1 cellular context compared by ENCODE assay signal in the genomic region with DNA sequence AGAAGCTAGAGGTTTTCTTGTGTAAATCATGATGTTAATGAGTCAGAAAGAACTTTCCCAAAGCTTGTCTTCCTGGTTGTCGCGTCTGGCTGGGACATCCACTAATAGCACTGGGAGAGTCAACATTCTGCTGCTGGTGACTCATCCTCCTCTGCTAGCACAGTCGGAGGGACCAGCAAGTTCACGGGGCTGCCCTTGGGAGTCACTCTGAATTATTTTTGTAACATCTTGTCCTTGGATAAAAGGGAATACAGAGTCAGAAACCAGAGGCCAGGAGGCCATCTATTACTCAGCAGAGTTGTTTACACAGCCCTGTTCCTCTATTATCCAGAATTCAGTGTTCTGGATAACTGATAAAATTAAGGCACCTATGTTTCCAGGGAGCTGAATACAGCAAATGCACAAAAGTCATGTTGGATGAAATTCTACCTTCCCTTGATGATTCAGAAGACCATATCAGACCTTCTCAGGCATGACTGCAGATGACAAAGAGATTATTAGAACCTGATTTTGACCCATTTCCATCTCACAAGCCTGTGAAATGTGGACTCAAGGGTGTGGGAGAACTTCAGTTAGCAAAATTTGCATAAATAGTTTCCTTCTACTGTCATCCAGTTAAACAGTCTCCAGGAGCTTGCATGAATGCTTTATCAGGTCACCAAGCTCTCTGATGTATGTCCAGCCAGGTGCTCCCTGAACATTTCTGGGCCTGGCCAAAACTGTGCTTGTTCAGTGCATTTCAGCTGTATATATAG.
TF ChIP-seq lines count a peak whose summit lies in the region.

No MANE protein-coding gene starts in this region.

TF ChIP-seq in K562, 482 proteins besides CTCF, POLR2A, EP300 and RAD21 (continued from another document and continues in another):
- TF ChIP-seq, protein P1, sequence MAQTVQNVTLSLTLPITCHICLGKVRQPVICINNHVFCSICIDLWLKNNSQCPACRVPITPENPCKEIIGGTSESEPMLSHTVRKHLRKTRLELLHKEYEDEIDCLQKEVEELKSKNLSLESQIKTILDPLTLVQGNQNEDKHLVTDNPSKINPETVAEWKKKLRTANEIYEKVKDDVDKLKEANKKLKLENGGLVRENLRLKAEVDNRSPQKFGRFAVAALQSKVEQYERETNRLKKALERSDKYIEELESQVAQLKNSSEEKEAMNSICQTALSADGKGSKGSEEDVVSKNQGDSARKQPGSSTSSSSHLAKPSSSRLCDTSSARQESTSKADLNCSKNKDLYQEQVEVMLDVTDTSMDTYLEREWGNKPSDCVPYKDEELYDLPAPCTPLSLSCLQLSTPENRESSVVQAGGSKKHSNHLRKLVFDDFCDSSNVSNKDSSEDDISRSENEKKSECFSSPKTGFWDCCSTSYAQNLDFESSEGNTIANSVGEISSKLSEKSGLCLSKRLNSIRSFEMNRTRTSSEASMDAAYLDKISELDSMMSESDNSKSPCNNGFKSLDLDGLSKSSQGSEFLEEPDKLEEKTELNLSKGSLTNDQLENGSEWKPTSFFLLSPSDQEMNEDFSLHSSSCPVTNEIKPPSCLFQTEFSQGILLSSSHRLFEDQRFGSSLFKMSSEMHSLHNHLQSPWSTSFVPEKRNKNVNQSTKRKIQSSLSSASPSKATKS (CRISPR knock-in tag; IDR thresholded peaks at IDR 0.05), result no peak
- TF ChIP-seq GTF2E2 (tag; IDR thresholded peaks at IDR 0.05) (no peak), FOSL1 (tag; conservative IDR thresholded peaks at IDR 0.05) (peak; percentile 99), SOX6 (IDR thresholded peaks at IDR 0.05) (peak; percentile 94), ETV6 (IDR thresholded peaks at IDR 0.05; ENCODE audit: borderline replicate concordance in 1 of 2, low read depth in 2 of 2, low read length in 1 of 2) (peak in 1 of 2 experiments; percentile 63; a peak in 1 of 4 replicates), ETV6 (CRISPR knock-in tag; IDR thresholded peaks at IDR 0.05; ENCODE audit: borderline replicate concordance) (no peak), RAD51 (IDR thresholded peaks at IDR 0.05; ENCODE audit: borderline replicate concordance, low read depth) (no peak; the same call in 1 of the 2 replicates), ZEB2 (IDR thresholded peaks at IDR 0.05) (peak; percentile 91), TCF3 (CRISPR knock-in tag; IDR thresholded peaks at IDR 0.05) (peak; percentile 79), FOXA3 (CRISPR knock-in tag; conservative IDR thresholded peaks at IDR 0.05 in 1 of 2, IDR thresholded peaks at IDR 0.05 in 1 of 2) (peak; percentile 96 to 99), MTA1 (IDR thresholded peaks at IDR 0.05; ENCODE audit: borderline replicate concordance) (peak; percentile 65; the same call in 1 of the 2 replicates), NR2F6 (CRISPR knock-in tag; IDR thresholded peaks at IDR 0.05) (no peak), TAF9B (IDR thresholded peaks at IDR 0.05; ENCODE audit: partially characterized antibody) (peak; percentile 38), ZNF165 (CRISPR knock-in tag; IDR thresholded peaks at IDR 0.05; ENCODE audit: borderline replicate concordance) (no peak), SMARCE1 (IDR thresholded peaks at IDR 0.05) (peak; percentile 93), ZNF644 (tag; IDR thresholded peaks at IDR 0.05; ENCODE audit: low read depth) (0 out of 2 replicates have a peak, but pooled peaks have one; percentile 26), HMGN3 (IDR thresholded peaks at IDR 0.05; ENCODE audit: borderline replicate concordance, extremely low read depth, insufficient read length, low read depth, low read length) (peak; percentile 75), CSDE1 (IDR thresholded peaks at IDR 0.05) (no peak), ZBED1 (IDR thresholded peaks at IDR 0.05) (no peak), NBN (IDR thresholded peaks at IDR 0.05; ENCODE audit: low read depth) (peak; percentile 43; the same call in 1 of the 2 replicates), ZNF589 (CRISPR knock-in tag; IDR thresholded peaks at IDR 0.05; ENCODE audit: low read depth) (peak; percentile 58; the same call in 1 of the 2 replicates), FOXA1 (IDR thresholded peaks at IDR 0.05; ENCODE audit: borderline replicate concordance) (peak; percentile 61; the same call in 1 of the 2 replicates), HSF4 (CRISPR knock-in tag; IDR thresholded peaks at IDR 0.05; ENCODE audit: borderline replicate concordance) (no peak), TAL1 (IDR thresholded peaks at IDR 0.05) (peak; percentile 76), CBFA2T3 (IDR thresholded peaks at IDR 0.05) (peak; percentile 86)
- TF ChIP-seq, protein P2, sequence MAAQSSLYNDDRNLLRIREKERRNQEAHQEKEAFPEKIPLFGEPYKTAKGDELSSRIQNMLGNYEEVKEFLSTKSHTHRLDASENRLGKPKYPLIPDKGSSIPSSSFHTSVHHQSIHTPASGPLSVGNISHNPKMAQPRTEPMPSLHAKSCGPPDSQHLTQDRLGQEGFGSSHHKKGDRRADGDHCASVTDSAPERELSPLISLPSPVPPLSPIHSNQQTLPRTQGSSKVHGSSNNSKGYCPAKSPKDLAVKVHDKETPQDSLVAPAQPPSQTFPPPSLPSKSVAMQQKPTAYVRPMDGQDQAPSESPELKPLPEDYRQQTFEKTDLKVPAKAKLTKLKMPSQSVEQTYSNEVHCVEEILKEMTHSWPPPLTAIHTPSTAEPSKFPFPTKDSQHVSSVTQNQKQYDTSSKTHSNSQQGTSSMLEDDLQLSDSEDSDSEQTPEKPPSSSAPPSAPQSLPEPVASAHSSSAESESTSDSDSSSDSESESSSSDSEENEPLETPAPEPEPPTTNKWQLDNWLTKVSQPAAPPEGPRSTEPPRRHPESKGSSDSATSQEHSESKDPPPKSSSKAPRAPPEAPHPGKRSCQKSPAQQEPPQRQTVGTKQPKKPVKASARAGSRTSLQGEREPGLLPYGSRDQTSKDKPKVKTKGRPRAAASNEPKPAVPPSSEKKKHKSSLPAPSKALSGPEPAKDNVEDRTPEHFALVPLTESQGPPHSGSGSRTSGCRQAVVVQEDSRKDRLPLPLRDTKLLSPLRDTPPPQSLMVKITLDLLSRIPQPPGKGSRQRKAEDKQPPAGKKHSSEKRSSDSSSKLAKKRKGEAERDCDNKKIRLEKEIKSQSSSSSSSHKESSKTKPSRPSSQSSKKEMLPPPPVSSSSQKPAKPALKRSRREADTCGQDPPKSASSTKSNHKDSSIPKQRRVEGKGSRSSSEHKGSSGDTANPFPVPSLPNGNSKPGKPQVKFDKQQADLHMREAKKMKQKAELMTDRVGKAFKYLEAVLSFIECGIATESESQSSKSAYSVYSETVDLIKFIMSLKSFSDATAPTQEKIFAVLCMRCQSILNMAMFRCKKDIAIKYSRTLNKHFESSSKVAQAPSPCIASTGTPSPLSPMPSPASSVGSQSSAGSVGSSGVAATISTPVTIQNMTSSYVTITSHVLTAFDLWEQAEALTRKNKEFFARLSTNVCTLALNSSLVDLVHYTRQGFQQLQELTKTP (IDR thresholded peaks at IDR 0.05; ENCODE audit: low read depth in 1 of 2, partially characterized antibody in 2 of 2), result peak; percentile 54 to 86
- TF ChIP-seq, protein P3, sequence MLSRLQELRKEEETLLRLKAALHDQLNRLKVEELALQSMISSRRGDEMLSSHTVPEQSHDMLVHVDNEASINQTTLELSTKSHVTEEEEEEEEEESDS (CRISPR knock-in tag; IDR thresholded peaks at IDR 0.05), result no peak
- TF ChIP-seq, protein P4, sequence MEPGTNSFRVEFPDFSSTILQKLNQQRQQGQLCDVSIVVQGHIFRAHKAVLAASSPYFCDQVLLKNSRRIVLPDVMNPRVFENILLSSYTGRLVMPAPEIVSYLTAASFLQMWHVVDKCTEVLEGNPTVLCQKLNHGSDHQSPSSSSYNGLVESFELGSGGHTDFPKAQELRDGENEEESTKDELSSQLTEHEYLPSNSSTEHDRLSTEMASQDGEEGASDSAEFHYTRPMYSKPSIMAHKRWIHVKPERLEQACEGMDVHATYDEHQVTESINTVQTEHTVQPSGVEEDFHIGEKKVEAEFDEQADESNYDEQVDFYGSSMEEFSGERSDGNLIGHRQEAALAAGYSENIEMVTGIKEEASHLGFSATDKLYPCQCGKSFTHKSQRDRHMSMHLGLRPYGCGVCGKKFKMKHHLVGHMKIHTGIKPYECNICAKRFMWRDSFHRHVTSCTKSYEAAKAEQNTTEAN (CRISPR knock-in tag; IDR thresholded peaks at IDR 0.05), result peak; percentile 26; the same call in 1 of the 2 replicates
- TF ChIP-seq, protein P5, sequence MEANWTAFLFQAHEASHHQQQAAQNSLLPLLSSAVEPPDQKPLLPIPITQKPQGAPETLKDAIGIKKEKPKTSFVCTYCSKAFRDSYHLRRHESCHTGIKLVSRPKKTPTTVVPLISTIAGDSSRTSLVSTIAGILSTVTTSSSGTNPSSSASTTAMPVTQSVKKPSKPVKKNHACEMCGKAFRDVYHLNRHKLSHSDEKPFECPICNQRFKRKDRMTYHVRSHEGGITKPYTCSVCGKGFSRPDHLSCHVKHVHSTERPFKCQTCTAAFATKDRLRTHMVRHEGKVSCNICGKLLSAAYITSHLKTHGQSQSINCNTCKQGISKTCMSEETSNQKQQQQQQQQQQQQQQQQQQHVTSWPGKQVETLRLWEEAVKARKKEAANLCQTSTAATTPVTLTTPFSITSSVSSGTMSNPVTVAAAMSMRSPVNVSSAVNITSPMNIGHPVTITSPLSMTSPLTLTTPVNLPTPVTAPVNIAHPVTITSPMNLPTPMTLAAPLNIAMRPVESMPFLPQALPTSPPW (CRISPR knock-in tag; IDR thresholded peaks at IDR 0.05), result no peak; the same call in 1 of the 2 replicates
- TF ChIP-seq, protein P6, sequence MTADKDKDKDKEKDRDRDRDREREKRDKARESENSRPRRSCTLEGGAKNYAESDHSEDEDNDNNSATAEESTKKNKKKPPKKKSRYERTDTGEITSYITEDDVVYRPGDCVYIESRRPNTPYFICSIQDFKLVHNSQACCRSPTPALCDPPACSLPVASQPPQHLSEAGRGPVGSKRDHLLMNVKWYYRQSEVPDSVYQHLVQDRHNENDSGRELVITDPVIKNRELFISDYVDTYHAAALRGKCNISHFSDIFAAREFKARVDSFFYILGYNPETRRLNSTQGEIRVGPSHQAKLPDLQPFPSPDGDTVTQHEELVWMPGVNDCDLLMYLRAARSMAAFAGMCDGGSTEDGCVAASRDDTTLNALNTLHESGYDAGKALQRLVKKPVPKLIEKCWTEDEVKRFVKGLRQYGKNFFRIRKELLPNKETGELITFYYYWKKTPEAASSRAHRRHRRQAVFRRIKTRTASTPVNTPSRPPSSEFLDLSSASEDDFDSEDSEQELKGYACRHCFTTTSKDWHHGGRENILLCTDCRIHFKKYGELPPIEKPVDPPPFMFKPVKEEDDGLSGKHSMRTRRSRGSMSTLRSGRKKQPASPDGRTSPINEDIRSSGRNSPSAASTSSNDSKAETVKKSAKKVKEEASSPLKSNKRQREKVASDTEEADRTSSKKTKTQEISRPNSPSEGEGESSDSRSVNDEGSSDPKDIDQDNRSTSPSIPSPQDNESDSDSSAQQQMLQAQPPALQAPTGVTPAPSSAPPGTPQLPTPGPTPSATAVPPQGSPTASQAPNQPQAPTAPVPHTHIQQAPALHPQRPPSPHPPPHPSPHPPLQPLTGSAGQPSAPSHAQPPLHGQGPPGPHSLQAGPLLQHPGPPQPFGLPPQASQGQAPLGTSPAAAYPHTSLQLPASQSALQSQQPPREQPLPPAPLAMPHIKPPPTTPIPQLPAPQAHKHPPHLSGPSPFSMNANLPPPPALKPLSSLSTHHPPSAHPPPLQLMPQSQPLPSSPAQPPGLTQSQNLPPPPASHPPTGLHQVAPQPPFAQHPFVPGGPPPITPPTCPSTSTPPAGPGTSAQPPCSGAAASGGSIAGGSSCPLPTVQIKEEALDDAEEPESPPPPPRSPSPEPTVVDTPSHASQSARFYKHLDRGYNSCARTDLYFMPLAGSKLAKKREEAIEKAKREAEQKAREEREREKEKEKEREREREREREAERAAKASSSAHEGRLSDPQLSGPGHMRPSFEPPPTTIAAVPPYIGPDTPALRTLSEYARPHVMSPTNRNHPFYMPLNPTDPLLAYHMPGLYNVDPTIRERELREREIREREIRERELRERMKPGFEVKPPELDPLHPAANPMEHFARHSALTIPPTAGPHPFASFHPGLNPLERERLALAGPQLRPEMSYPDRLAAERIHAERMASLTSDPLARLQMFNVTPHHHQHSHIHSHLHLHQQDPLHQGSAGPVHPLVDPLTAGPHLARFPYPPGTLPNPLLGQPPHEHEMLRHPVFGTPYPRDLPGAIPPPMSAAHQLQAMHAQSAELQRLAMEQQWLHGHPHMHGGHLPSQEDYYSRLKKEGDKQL (CRISPR knock-in tag; IDR thresholded peaks at IDR 0.05; ENCODE audit: borderline replicate concordance), result no peak
- TF ChIP-seq, protein P7, sequence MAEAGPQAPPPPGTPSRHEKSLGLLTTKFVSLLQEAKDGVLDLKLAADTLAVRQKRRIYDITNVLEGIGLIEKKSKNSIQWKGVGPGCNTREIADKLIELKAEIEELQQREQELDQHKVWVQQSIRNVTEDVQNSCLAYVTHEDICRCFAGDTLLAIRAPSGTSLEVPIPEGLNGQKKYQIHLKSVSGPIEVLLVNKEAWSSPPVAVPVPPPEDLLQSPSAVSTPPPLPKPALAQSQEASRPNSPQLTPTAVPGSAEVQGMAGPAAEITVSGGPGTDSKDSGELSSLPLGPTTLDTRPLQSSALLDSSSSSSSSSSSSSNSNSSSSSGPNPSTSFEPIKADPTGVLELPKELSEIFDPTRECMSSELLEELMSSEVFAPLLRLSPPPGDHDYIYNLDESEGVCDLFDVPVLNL (CRISPR knock-in tag; IDR thresholded peaks at IDR 0.05; ENCODE audit: low read depth), result no peak
